ENCODE assay signal across 18 cellular contexts in the genomic region with DNA sequence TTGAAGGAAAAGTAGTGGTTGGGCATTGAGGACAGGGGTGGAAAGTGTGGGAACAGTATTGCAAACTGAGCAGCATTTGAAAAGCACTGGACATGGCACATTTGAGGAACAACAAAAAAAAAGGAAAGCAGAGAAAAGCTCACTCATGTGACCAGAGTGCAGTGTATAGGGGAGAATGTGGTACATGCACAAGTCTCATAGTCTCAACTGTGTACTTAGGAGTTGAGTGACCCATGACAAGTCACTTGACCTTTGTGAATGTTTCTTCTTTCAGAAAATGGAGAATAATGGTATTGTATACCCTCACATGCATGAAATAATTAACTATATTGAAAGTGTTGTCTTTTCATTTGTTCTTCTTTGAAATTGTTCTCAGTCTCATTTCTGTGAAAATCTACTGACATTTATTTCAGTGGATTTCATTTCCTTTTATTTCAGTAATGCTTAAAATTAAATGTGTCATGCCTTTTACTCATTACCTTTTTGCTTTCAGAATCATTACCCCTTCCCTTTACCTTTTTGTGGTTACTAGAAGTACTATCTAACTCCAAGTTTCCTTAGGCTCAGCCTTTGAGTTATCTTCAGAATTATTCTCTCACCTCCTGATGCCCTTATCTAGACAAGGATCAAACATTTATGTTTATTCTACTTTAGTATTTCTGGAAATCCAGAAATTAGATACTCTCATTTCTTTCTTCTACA.
DNase-seq lines count a peak whose midpoint lies in the region; ATAC-seq and TF ChIP-seq lines count a peak whose summit lies in the region.
"Had no signal": no experiment of that assay in that cellular context is flagged by ENCODE, and none has a peak within 500 bp of the region (broad histone marks: within the 10 kb centered on the region; RNA-seq: fewer than 3 reads in every experiment).

No MANE protein-coding gene starts in this region.

- no peak for ATAC-seq in activated CD8-positive, alpha-beta T cell treated with anti-CD3 and anti-CD28 coated beads, Interleukin-2, amount 10 ng/mL, durations not matched to agents 7 days and 5 days
- ATAC-seq in left lung (peak; percentile 54), HG03108 (IDR thresholded peaks at IDR 0.05; ENCODE audit: unreplicated experiment) (no peak), HG03432 (IDR thresholded peaks at IDR 0.05; ENCODE audit: unreplicated experiment) (no peak)

- H3K9me3 ChIP-seq in breast epithelium (no peaks in the 10 kb centered on the region), left lung (no peaks in the 10 kb centered on the region)
- H3K9me3 ChIP-seq: right atrium auricular region had no signal

- H3K4me1 ChIP-seq in breast epithelium (no peaks in the 10 kb centered on the region), left lung (peaks cover 0 to 6% of the 10 kb centered on the region in 2 donors)
- H3K4me1 ChIP-seq: right atrium auricular region had no signal

- BruUV-seq in MCF 10A (replicated peaks; lab: Mats Ljungman, UMichigan): no TSS peak

- H3K27me3 ChIP-seq in breast epithelium (no peaks in the 10 kb centered on the region), left lung (no peaks in the 10 kb centered on the region)
- H3K27me3 ChIP-seq: right atrium auricular region had no signal

- intact Hi-C loops in MCF 10A (cut with micrococcal nuclease): no loop called here
- intact Hi-C loops in breast epithelium (cut with DNase I; ENCODE audit: low total_unique reads): no loop called here
- intact Hi-C loops in left lung (cut with DNase I): no loop called here

- H3K27ac Mint-ChIP-seq in MCF 10A (ENCODE audit: low read depth, unreplicated experiment): peak overlapping the region; percentile 1
- peak overlapping the region; percentile 65 for H3K27ac Mint-ChIP-seq in activated CD8-positive, alpha-beta T cell treated with anti-CD3 and anti-CD28 coated beads, Interleukin-2, amount 10 ng/mL, durations not matched to agents 7 days and 5 days
- H3K27ac Mint-ChIP-seq: endodermal cell had no signal

- peaks cover 57% of the 10 kb centered on the region for H3K36me3 Mint-ChIP-seq in MCF 10A (ENCODE audit: insufficient read depth, unreplicated experiment)
- H3K36me3 Mint-ChIP-seq in activated CD8-positive, alpha-beta T cell treated with anti-CD3 and anti-CD28 coated beads, Interleukin-2, amount 10 ng/mL, durations not matched to agents 7 days and 5 days (ENCODE audit: low read depth): peaks cover 51% of the 10 kb centered on the region

- DNase-seq in MCF 10A (ENCODE audit: unreplicated experiment) (no peak), breast epithelium (ENCODE audit: low spot score in 2 of 2) (no peak), left lung (no peak), ecto neural progenitor cell (ENCODE audit: low spot score) (no peak)
- no peak for DNase-seq in activated CD8-positive, alpha-beta T cell treated with anti-CD3 and anti-CD28 coated beads, Interleukin-2, amount 10 ng/mL, durations not matched to agents 7 days and 5 days
- DNase-seq: amygdala, Calu3, cerebellar nuclear complex, endodermal cell, hippocampal formation, kidney, mesenchymal stem cell, NCI-H187 treated with DMSO at 0.1 percent for 48 hours, NCI-H446, RPMI8226 had no signal

- CTCF ChIA-PET in MCF 10A (lab: Yijun Ruan, JAX): no interaction called here
- CTCF ChIA-PET in activated CD8-positive, alpha-beta T cell treated with anti-CD3 and anti-CD28 coated beads, Interleukin-2, amount 10 ng/mL, durations not matched to agents 7 days and 5 days (lab: Charles Lee): interaction anchor here (1.0 kb wide), 1 partner anchor 7 kb away, joined by 3 read pairs; no protein-coding TSS in a partner anchor

- peaks cover 5% of the 10 kb centered on the region for H3K4me1 Mint-ChIP-seq in MCF 10A (ENCODE audit: insufficient read depth, unreplicated experiment)
- peaks cover 15% of the 10 kb centered on the region for H3K4me1 Mint-ChIP-seq in activated CD8-positive, alpha-beta T cell treated with anti-CD3 and anti-CD28 coated beads, Interleukin-2, amount 10 ng/mL, durations not matched to agents 7 days and 5 days (ENCODE audit: low read depth)
- H3K4me1 Mint-ChIP-seq: endodermal cell had no signal

- POLR2A ChIA-PET in MCF 10A (lab: Yijun Ruan, JAX): no interaction called here
- POLR2A ChIA-PET in activated CD8-positive, alpha-beta T cell treated with anti-CD3 and anti-CD28 coated beads, Interleukin-2, amount 10 ng/mL, durations not matched to agents 7 days and 5 days (lab: Charles Lee): no interaction called here

- TF ChIP-seq POLR2A in breast epithelium (IDR thresholded peaks at IDR 0.05): no peak

- H3K27ac ChIP-seq in breast epithelium (no peak overlapping the region), left lung (no peak overlapping the region)
- H3K27ac ChIP-seq: right atrium auricular region had no signal

- TF ChIP-seq CTCF in MCF 10A (IDR thresholded peaks at IDR 0.05; ENCODE audit: unreplicated experiment) (no peak), breast epithelium (IDR thresholded peaks at IDR 0.05) (no peak), left lung (IDR thresholded peaks at IDR 0.05) (no peak)

- no peaks in the 10 kb centered on the region for H3K36me3 ChIP-seq in breast epithelium
- peaks cover 0 to 70% of the 10 kb centered on the region in 2 donors for H3K36me3 ChIP-seq in left lung

- no peaks in the 10 kb centered on the region for H3K9me3 Mint-ChIP-seq in MCF 10A (ENCODE audit: unreplicated experiment)
- no peaks in the 10 kb centered on the region for H3K9me3 Mint-ChIP-seq in activated CD8-positive, alpha-beta T cell treated with anti-CD3 and anti-CD28 coated beads, Interleukin-2, amount 10 ng/mL, durations not matched to agents 7 days and 5 days (ENCODE audit: insufficient read depth)
- H3K9me3 Mint-ChIP-seq: endodermal cell had no signal

- H3K27me3 Mint-ChIP-seq in MCF 10A (ENCODE audit: insufficient read depth, unreplicated experiment): no peaks in the 10 kb centered on the region
- no peaks in the 10 kb centered on the region for H3K27me3 Mint-ChIP-seq in activated CD8-positive, alpha-beta T cell treated with anti-CD3 and anti-CD28 coated beads, Interleukin-2, amount 10 ng/mL, durations not matched to agents 7 days and 5 days (ENCODE audit: low read depth)

- H3K4me3 ChIP-seq in breast epithelium (no peak overlapping the region), left lung (no peak overlapping the region)
- H3K4me3 ChIP-seq: right atrium auricular region had no signal

- no peak overlapping the region for H3K4me3 Mint-ChIP-seq in MCF 10A (ENCODE audit: unreplicated experiment)
- H3K4me3 Mint-ChIP-seq in activated CD8-positive, alpha-beta T cell treated with anti-CD3 and anti-CD28 coated beads, Interleukin-2, amount 10 ng/mL, durations not matched to agents 7 days and 5 days: no peak overlapping the region
- H3K4me3 Mint-ChIP-seq: endodermal cell had no signal
